28 cellular contexts compared by ENCODE assay signal in genomic region chr19:47626238-47626637, GRCh38. TPM values are rescaled to one million over a fixed set of nuclear protein-coding genes. Genes with fewer than 3 reads are reported as not detected.
A peak's percentile ranks its signal among the peaks of the same experiment; 100 is the strongest.
DNase-seq lines count a peak whose midpoint lies in the region; ATAC-seq, FAIRE-seq and TF ChIP-seq lines count a peak whose summit lies in the region.
"Had no signal": no experiment of that assay in that cellular context is flagged by ENCODE, and none has a peak within 500 bp of the region (broad histone marks: within the 10 kb centered on the region; RNA-seq: fewer than 3 reads in every experiment).

No MANE protein-coding gene starts in this region.

- H3K36me3 Mint-ChIP-seq in GM23338 (ENCODE audit: low read depth), result peaks cover 19% of the 10 kb centered on the region

- POLR2A ChIA-PET in H1 (lab: Charles Lee; ENCODE audit: partially characterized antibody), result interaction anchor here (7.0 kb wide), 1 partner anchor 14 kb away, joined by 59 read pairs; no protein-coding TSS in a partner anchor

- H2BK15ac ChIP-seq in H1 (ENCODE audit: low read length), result no peak overlapping the region

- no peak overlapping the region for H4K8ac ChIP-seq in H1 (ENCODE audit: extremely low read depth, insufficient read depth, low read length)

- 0 out of 2 replicates have a peak overlapping the region, but pooled peaks have one; percentile 7 for H3K18ac ChIP-seq in H1 (ENCODE audit: extremely low read depth, low read length)

- H3K27me3 Mint-ChIP-seq in GM23338 (ENCODE audit: insufficient read depth, low read depth, poor library complexity), result peaks cover 18% of the 10 kb centered on the region
- H3K27me3 Mint-ChIP-seq: naive thymus-derived CD4-positive, alpha-beta T cell had no signal

- H3K79me2 ChIP-seq in GM23338 (replicated peaks; ENCODE audit: insufficient read depth), result peaks cover 100% of the 10 kb centered on the region
- H3K79me2 ChIP-seq in H1 (ENCODE audit: control insufficient read depth in 1 of 2, insufficient read depth in 2 of 2, low read length in 2 of 2), result peaks cover 3 to 80% of the 10 kb centered on the region in 2 experiments; a peak in 3 of 4 replicates

- H2AK5ac ChIP-seq in H1 (ENCODE audit: low read depth, low read length), result no peak overlapping the region; the same call in 1 of the 2 replicates

- ATAC-seq in GM23338 (no peak), right cardiac atrium (peak; percentile 62 to 71), GM21367 (IDR thresholded peaks at IDR 0.05; ENCODE audit: unreplicated experiment) (no peak)
- ATAC-seq: naive thymus-derived CD4-positive, alpha-beta T cell; pancreas had no signal

- TF ChIP-seq RAD21 in H1 (IDR thresholded peaks at IDR 0.05 in 1 of 2, conservative IDR thresholded peaks at IDR 0.05 in 1 of 2; ENCODE audit: low read depth in 2 of 2, low read length in 2 of 2), result no peak

- TF ChIP-seq EP300 in H1 (IDR thresholded peaks at IDR 0.05; ENCODE audit: borderline replicate concordance in 1 of 2, low read depth in 2 of 2, low read length in 2 of 2) (no peak), sigmoid colon (IDR thresholded peaks at IDR 0.05) (no peak)

- no peak overlapping the region for H3K9ac ChIP-seq in H1 (replicated peaks in 1 of 4; ENCODE audit: extremely low read depth in 1 of 4, low read depth in 3 of 4, low read length in 3 of 4)
- H3K9ac ChIP-seq: BLaER1 had no signal

- FAIRE-seq in H1 (lab: Jason Lieb, UNC), result no peak
- FAIRE-seq: D721Med, islet of Langerhans, pancreas had no signal

- no peak overlapping the region for H3K4ac ChIP-seq in H1 (replicated peaks; ENCODE audit: insufficient read length, low read depth, low read length)

- TF ChIP-seq POLR2A in H1 (IDR thresholded peaks at IDR 0.05; ENCODE audit: control extremely low read depth in 1 of 2, low read depth in 2 of 2, low read length in 2 of 2), result no peak
- no peak for TF ChIP-seq POLR2A in sigmoid colon (IDR thresholded peaks at IDR 0.05)

- peaks cover 36% of the 10 kb centered on the region for H3K4me1 ChIP-seq in GM23338 (ENCODE audit: insufficient read depth)
- peaks cover 0 to 14% (median 5%) of the 10 kb centered on the region in 4 experiments; a peak in 5 of 7 replicates for H3K4me1 ChIP-seq in H1 (replicated peaks in 1 of 4; ENCODE audit: control insufficient read depth in 3 of 4, insufficient read depth in 4 of 4, low read length in 3 of 4)
- H3K4me1 ChIP-seq in right cardiac atrium (ENCODE audit: control insufficient read depth, insufficient read depth, low read length), result peaks cover 14% of the 10 kb centered on the region
- H3K4me1 ChIP-seq in sigmoid colon, result peaks cover 0 to 56% (median 46%) of the 10 kb centered on the region in 4 donors
- H3K4me1 ChIP-seq: BLaER1, pancreas had no signal

- H3K27me3 ChIP-seq in GM23338 (ENCODE audit: insufficient read depth) (no peaks in the 10 kb centered on the region), H1 (replicated peaks in 1 of 4; ENCODE audit: control insufficient read depth in 3 of 4, extremely low read depth in 1 of 4, insufficient read depth in 3 of 4, low read length in 3 of 4) (no peaks in the 10 kb centered on the region), right cardiac atrium (ENCODE audit: control insufficient read depth, insufficient read depth) (no peaks in the 10 kb centered on the region), sigmoid colon (no peaks in the 10 kb centered on the region)
- H3K27me3 ChIP-seq: BLaER1, brain microvascular endothelial cell, MG63, pancreas, upper lobe of right lung had no signal

- H3K27ac ChIP-seq in GM23338 (ENCODE audit: low read depth), result peak overlapping the region; percentile 87
- no peak overlapping the region for H3K27ac ChIP-seq in H1 (ENCODE audit: low read depth, low read length)
- H3K27ac ChIP-seq in right cardiac atrium (ENCODE audit: low read length), result peak overlapping the region; percentile 55
- H3K27ac ChIP-seq in sigmoid colon, result peak overlapping the region; percentile 59 to 84 (median 68)
- H3K27ac ChIP-seq: BLaER1, brain microvascular endothelial cell, HL-60, pancreas, upper lobe of right lung had no signal

- intact Hi-C loops in right cardiac atrium (cut with DNase I), result no loop called here
- intact Hi-C loops in sigmoid colon (cut with DNase I), result no loop called here

- peaks cover 4% of the 10 kb centered on the region; the same call in 1 of the 2 replicates for H3F3A ChIP-seq in GM23338 (replicated peaks; ENCODE audit: low read depth)

- no peaks in the 10 kb centered on the region for H3K23me2 ChIP-seq in H1 (ENCODE audit: low read depth, low read length)

- H3K4me2 ChIP-seq in GM23338, result no peak overlapping the region
- no peak overlapping the region for H3K4me2 ChIP-seq in H1 (ENCODE audit: insufficient read depth in 1 of 2, low read depth in 2 of 2, low read length in 2 of 2)
- H3K4me2 ChIP-seq: BLaER1 had no signal

- peaks cover 9% of the 10 kb centered on the region for H3K79me1 ChIP-seq in H1 (ENCODE audit: low read depth, low read length)

- no peaks in the 10 kb centered on the region for H3K9me2 ChIP-seq in GM23338 (ENCODE audit: insufficient read depth)

- H3K4me1 Mint-ChIP-seq in GM23338, result peaks cover 35% of the 10 kb centered on the region

- H2BK12ac ChIP-seq in H1 (ENCODE audit: low read depth, low read length), result no peak overlapping the region; the same call in 1 of the 2 replicates

- H3K9me3 ChIP-seq in H1 (ENCODE audit: insufficient read depth in 2 of 2, low read depth in 1 of 2, low read length in 1 of 2) (no peaks in the 10 kb centered on the region), right cardiac atrium (ENCODE audit: control insufficient read depth, low read length) (no peaks in the 10 kb centered on the region), sigmoid colon (no peaks in the 10 kb centered on the region)
- H3K9me3 ChIP-seq: BLaER1, MG63, pancreas, upper lobe of right lung had no signal

- H4K20me1 ChIP-seq in GM23338 (replicated peaks; ENCODE audit: insufficient read depth) (peaks cover 36% of the 10 kb centered on the region), H1 (replicated peaks in 1 of 2; ENCODE audit: control insufficient read depth in 1 of 2, insufficient read depth in 2 of 2, low read length in 2 of 2) (peaks cover 11 to 13% of the 10 kb centered on the region in 2 experiments)

- DNase-seq in GM23338 (ENCODE audit: low spot score) (no peak), H1 (ENCODE audit: low read depth in 1 of 2, low spot score in 2 of 2) (no peak), right cardiac atrium (peak in 2 of 3 donors; percentile 49 to 74), sigmoid colon (no peak), ureter (ENCODE audit: low spot score) (no peak), NCI-H2029 (lab: John Stamatoyannopoulos, UW) (no peak)
- no peak for DNase-seq in stimulated activated naive CD4-positive, alpha-beta T cell (lab: John Stamatoyannopoulos, UW)
- DNase-seq: activated CD4-positive, alpha-beta T cell treated with anti-CD3 and anti-CD28 coated beads for 48 hours; brain microvascular endothelial cell; mammary epithelial cell; MG63; naive thymus-derived CD4-positive, alpha-beta T cell; NCI-H1436; NCI-H69; pancreas; SHP77; stimulated activated naive CD4-positive, alpha-beta T cell treated with Interleukin-2 at 50 U/mL for 16 hours; T-helper 1 cell; upper lobe of right lung had no signal

- H3K56ac ChIP-seq in H1 (replicated peaks; ENCODE audit: insufficient read length, low read depth, low read length), result no peak overlapping the region

- no peak overlapping the region for H2BK120ac ChIP-seq in H1 (replicated peaks; ENCODE audit: low read depth, low read length)

- no peak overlapping the region for H4K5ac ChIP-seq in H1 (ENCODE audit: insufficient read length, low read depth, low read length)

- no peak overlapping the region for H2BK20ac ChIP-seq in H1 (ENCODE audit: low read length)

- peak overlapping the region; percentile 71; the same call in 1 of the 2 replicates for H2BK5ac ChIP-seq in H1 (ENCODE audit: low read depth, low read length)

- no peak overlapping the region for H3K14ac ChIP-seq in H1 (ENCODE audit: insufficient read length)

- TF ChIP-seq CTCF in GM23338 (conservative IDR thresholded peaks at IDR 0.05; ENCODE audit: low read depth in 2 of 2), result no peak
- TF ChIP-seq CTCF in H1 (IDR thresholded peaks at IDR 0.05; ENCODE audit: control extremely low read depth in 1 of 3, insufficient read depth in 1 of 3, low read depth in 1 of 3, low read length in 3 of 3), result no peak
- TF ChIP-seq CTCF in sigmoid colon (IDR thresholded peaks at IDR 0.05), result no peak

- no peaks in the 10 kb centered on the region for H3K9me3 Mint-ChIP-seq in GM23338
- H3K9me3 Mint-ChIP-seq: activated T-helper 2 cell treated with anti-CD3 and anti-CD28 coated beads, Interferon-gamma antibody, Interleukin-2, Interleukin-4, amounts not matched to agents 10 μg/mL and 5 μg/mL and 100 μg/mL, durations not matched to agents 14 hours and 24 hours and 36 hours; naive thymus-derived CD4-positive, alpha-beta T cell had no signal

- no peak overlapping the region for H2AFZ ChIP-seq in GM23338
- no peak overlapping the region for H2AFZ ChIP-seq in H1 (ENCODE audit: low read length)

- no peak overlapping the region for H4K91ac ChIP-seq in H1 (replicated peaks; ENCODE audit: insufficient read length, low read length)

- H3K27ac Mint-ChIP-seq in GM23338, result peak overlapping the region; percentile 80
- H3K27ac Mint-ChIP-seq: activated T-helper 2 cell treated with anti-CD3 and anti-CD28 coated beads, Interferon-gamma antibody, Interleukin-2, Interleukin-4, amounts not matched to agents 10 μg/mL and 5 μg/mL and 100 μg/mL, durations not matched to agents 14 hours and 24 hours and 36 hours had no signal

- H3K4me3 ChIP-seq in GM23338 (no peak overlapping the region), H1 (ENCODE audit: extremely low read depth in 1 of 4, insufficient read depth in 2 of 4, low read depth in 3 of 4, low read length in 4 of 4) (no peak overlapping the region), right cardiac atrium (ENCODE audit: low read length) (no peak overlapping the region), sigmoid colon (no peak overlapping the region)
- H3K4me3 ChIP-seq: BLaER1, coronary artery, MG63, pancreas, upper lobe of right lung had no signal

- no peaks in the 10 kb centered on the region; the same call in 1 of the 2 replicates for H3K36me3 ChIP-seq in GM23338 (ENCODE audit: insufficient read depth)
- H3K36me3 ChIP-seq in H1 (ENCODE audit: control insufficient read depth in 2 of 4, insufficient read depth in 4 of 4, low read length in 3 of 4), result peaks cover 0 to 4% (median 0%) of the 10 kb centered on the region in 4 experiments; a peak in 1 of 8 replicates
- H3K36me3 ChIP-seq in sigmoid colon, result no peaks in the 10 kb centered on the region
- H3K36me3 ChIP-seq: pancreas, upper lobe of right lung had no signal

- CTCF ChIA-PET in H1 (lab: Charles Lee; ENCODE audit: partially characterized antibody), result interaction anchor here (0.7 to 2.0 kb wide), 6 partner anchors 12 to 235 kb away, joined by 3 to 6 read pairs (median 3); no protein-coding TSS in a partner anchor

- 76% methylated on average over 8 of the region's 8 CpGs; no CpG with 5 or more reads in 1 of the 2 experiments for WGBS in H1 (ENCODE audit: extremely low coverage in 1 of 2, insufficient coverage in 1 of 2, insufficient read length in 1 of 2, insufficient replicate concordance in 2 of 2, low coverage in 1 of 2, low lambda C conversion rate in 2 of 2, missing lambda C conversion rate in 1 of 2), 2 experiments
- WGBS in right cardiac atrium, result 21% methylated on average over 8 of the region's 8 CpGs
- 76 to 77% methylated on average over 8 of the region's 8 CpGs for WGBS in sigmoid colon, 2 donors

- H3K23ac ChIP-seq in H1 (ENCODE audit: insufficient read length), result no peak overlapping the region

- H3K4me3 Mint-ChIP-seq in GM23338, result no peak overlapping the region

RNA-seq across cellular contexts. Expression of gene BICRA, which starts 17.3 kb away (rescaled TPM):
- total RNA-seq in GM23338 (2014; rRNA removed; shearing (Covaris generic)), result 37.7 and 40.1 TPM in 2 replicates
- polyA plus RNA-seq in GM23338 (2016; fragmentation: Nextera tagmentation; extraction: Ambion mirVana), result 7.0 and 8.2 TPM in 2 replicates
- 29.2 and 30.0 TPM in 2 replicates for total RNA-seq in H1 (2021; fragmentation: NEBNext Ultra II Directional; extraction: Animal tissue kit (Norgen Biotek cat#: 25700))
- polyA plus RNA-seq in H1 (2011; rRNA removed), result 1.5 and 3.8 TPM in 2 replicates
- 2.8 TPM for polyA plus RNA-seq in H1 (2011; cell fraction: cytosol; rRNA removed)
- 6.5 TPM for polyA plus RNA-seq in H1 (2011; cell fraction: nucleus; rRNA removed)
- polyA plus RNA-seq in H1 (2012, experiment 1 of 2), result 18.9 to 23.4 TPM (median 22.8 TPM) in 4 replicates
- polyA plus RNA-seq in H1 (2012, experiment 2 of 2), result 15.5 TPM
- 11.9 TPM for polyA plus RNA-seq in H1 (2013, experiment 1 of 2)
- 11.1 TPM for polyA plus RNA-seq in H1 (2013, experiment 2 of 2)
- polyA minus RNA-seq in H1 (2011; rRNA and poly(A)+ RNA removed), result 5.0 and 6.5 TPM in 2 replicates
- polyA minus RNA-seq in H1 (2011; cell fraction: cytosol; rRNA and poly(A)+ RNA removed), result 10.6 TPM
- 11.7 TPM for polyA minus RNA-seq in H1 (2011; cell fraction: nucleus; rRNA and poly(A)+ RNA removed)
- 10 to 100 TPM in 2 of 4 donors, 1 to 10 TPM in 2; 9.7 to 13.6 (median 11.0) TPM for total RNA-seq in right cardiac atrium
- 9.2 TPM for polyA plus RNA-seq in right cardiac atrium
- total RNA-seq in sigmoid colon, result 10 to 100 TPM in 3 of 4 donors, 1 to 10 TPM in 1; 2.9 to 21.6 (median 11.2) TPM
- polyA plus RNA-seq in sigmoid colon, result 10 to 100 TPM in 1 of 3 donors, 1 to 10 TPM in 2; 1.8 to 12.7 (median 2.5) TPM
- 19.4 TPM for total RNA-seq in ureter

RNA-seq across cellular contexts. Expression of gene ZNF541, which starts 53.3 kb away (rescaled TPM):
- total RNA-seq in GM23338 (2014; rRNA removed; shearing (Covaris generic)), result 0.42 TPM in 1 of 2 replicates, not detected in the other
- polyA plus RNA-seq in GM23338 (2016; fragmentation: Nextera tagmentation; extraction: Ambion mirVana) (0.05 and 0.26 TPM in 2 replicates), H1 (2011; rRNA removed) (0.05 and 0.11 TPM in 2 replicates), right cardiac atrium (0.20 TPM), sigmoid colon (under 1 TPM in 1 of 3 donors, not detected in 2; 0.22 TPM)
- 0.50 TPM in 1 of 2 replicates, not detected in the other for total RNA-seq in H1 (2021; fragmentation: NEBNext Ultra II Directional; extraction: Animal tissue kit (Norgen Biotek cat#: 25700))
- 0.06 TPM for polyA plus RNA-seq in H1 (2011; cell fraction: cytosol; rRNA removed)
- polyA plus RNA-seq in H1 (2011; cell fraction: nucleus; rRNA removed), result 0.16 TPM
- 0.06 TPM in 1 of 4 replicates, not detected in the others for polyA plus RNA-seq in H1 (2012, experiment 1 of 2)
- polyA plus RNA-seq in H1 (2012, experiment 2 of 2), result 0.04 TPM
- 0.12 TPM for polyA plus RNA-seq in H1 (2013, experiment 1 of 2)
- polyA plus RNA-seq in H1 (2013, experiment 2 of 2), result 0.06 TPM
- not detected in 2 replicates for polyA minus RNA-seq in H1 (2011; rRNA and poly(A)+ RNA removed)
- not detected for polyA minus RNA-seq in H1 (2011; cell fraction: cytosol; rRNA and poly(A)+ RNA removed)
- not detected for polyA minus RNA-seq in H1 (2011; cell fraction: nucleus; rRNA and poly(A)+ RNA removed)
- total RNA-seq in right cardiac atrium (under 1 TPM in 1 of 4 donors, not detected in 3; 0.23 TPM), sigmoid colon (1 to 10 TPM in 3 of 4 donors, not detected in 1; 1.1 to 1.7 (median 1.5) TPM), ureter (0.70 TPM)
- total RNA-seq: A673, mammary epithelial cell, OCI-LY7 had no signal
- polyA plus RNA-seq: mammary epithelial cell had no signal

Comparison
In these comparisons a context has a peak if more than half of its experiments do, and no peak if none do; other contexts are left out.
1. ATAC-seq: peak in right cardiac atrium (2 of 2); none in GM23338 (single experiment) and GM21367 (single experiment).
2. DNase-seq: peak in right cardiac atrium (2 of 3); none in GM23338 (single experiment), H1 (0 of 2), sigmoid colon (single experiment), ureter (single experiment), NCI-H2029 (single experiment) and stimulated activated naive CD4-positive, alpha-beta T cell (0 of 6).